In the genomic region with DNA sequence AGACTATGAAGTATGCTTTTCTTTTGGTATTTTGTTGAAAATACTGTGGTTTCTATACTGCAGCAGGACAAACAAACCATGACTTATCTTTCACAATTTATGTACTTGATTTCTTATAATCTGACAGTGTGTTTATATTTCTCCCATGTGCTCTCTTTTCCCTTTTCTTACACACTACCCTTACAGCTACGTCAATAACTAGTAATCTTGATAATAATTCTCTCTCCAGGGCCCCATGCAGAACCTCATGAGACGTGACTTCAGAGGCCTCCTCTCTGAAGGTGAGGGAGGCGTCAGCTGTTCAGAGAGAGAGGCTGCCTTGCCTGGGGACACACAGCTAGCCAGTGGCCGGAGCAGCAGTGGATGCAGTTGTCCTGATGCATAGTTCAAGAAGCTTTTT, we compare ENCODE assay signal across 22 cellular contexts. TPM values are rescaled to one million over a fixed set of nuclear protein-coding genes. Genes with fewer than 3 reads are reported as not detected.
"Had no signal": no experiment of that assay in that cellular context is flagged by ENCODE, and none has a peak within 500 bp of the region (broad histone marks: within the 10 kb centered on the region; RNA-seq: fewer than 3 reads in every experiment).

No MANE protein-coding gene starts in this region.

- H3K27me3 ChIP-seq: MG63 had no signal

- H3K27ac ChIP-seq: SJSA1, SK-N-MC had no signal

- H3K4me3 ChIP-seq: MG63, SJSA1, SK-N-MC had no signal

- H3K4me1 ChIP-seq: SJSA1 had no signal

- DNase-seq: Karpas-422, KG1, MG63, NCI-H1092, NCI-H1105 treated with DMSO at 0.1 percent for 48 hours, NCI-H1417 treated with DMSO at 0.1 percent for 48 hours, NCI-H146, NCI-H1694 treated with DMSO at 0.1 percent for 48 hours, NCI-H1930, NCI-H2081, NCI-H2107, NCI-H2227 treated with DMSO at 0.1 percent for 48 hours, NCI-H524, NCI-H69, NCI-H774, Right ventricle myocardium superior, RPMI8226, SIG-M5 had no signal

- H3K9me3 ChIP-seq: MG63, SJSA1 had no signal

- H3K36me3 ChIP-seq: MG63, SJSA1 had no signal

RNA-seq across cellular contexts. Expression of gene KY, which starts 35.9 kb away (rescaled TPM):
- total RNA-seq: HT-29, NCI-H460 had no signal
